10 cellular contexts compared by ENCODE assay signal in genomic region chr22:36462475-36462790, GRCh38. TPM values are rescaled to one million over a fixed set of nuclear protein-coding genes. Genes with fewer than 3 reads are reported as not detected.
DNase-seq lines count a peak whose midpoint lies in the region; ATAC-seq and TF ChIP-seq lines count a peak whose summit lies in the region.
"Had no signal": no experiment of that assay in that cellular context is flagged by ENCODE, and none has a peak within 500 bp of the region (broad histone marks: within the 10 kb centered on the region; RNA-seq: fewer than 3 reads in every experiment).

No MANE protein-coding gene starts in this region.

- WGBS in HUES64 = 72% methylated on average over 4 of the region's 4 CpGs
- WGBS in stomach, 5 donors = 49 to 76% (median 61%) methylated on average over 3 to 4 of the region's 4 CpGs

- no peak for TF ChIP-seq EP300 in stomach (IDR thresholded peaks at IDR 0.05)

- H3K9me3 ChIP-seq in HUES64 (ENCODE audit: insufficient read depth, low read depth, low read length) (no peaks in the 10 kb centered on the region), mucosa of stomach (ENCODE audit: control insufficient read depth, low read length) (no peaks in the 10 kb centered on the region), stomach (no peaks in the 10 kb centered on the region)

- intact Hi-C loops in stomach (cut with DNase I; ENCODE audit: low total_unique reads) = no loop called here

- CTCF ChIA-PET in activated naive CD4-positive, alpha-beta T cell treated with anti-CD3 and anti-CD28 coated beads, Interleukin-2, amount 10 ng/mL, durations not matched to agents 7 days and 5 days (lab: Charles Lee) = interaction anchor here (0.6 to 0.8 kb wide), 2 partner anchors 8 to 186 kb away, joined by 3 to 4 read pairs; no protein-coding TSS in a partner anchor

- H3K36me3 Mint-ChIP-seq in chondrocyte (ENCODE audit: low read depth) = no peaks in the 10 kb centered on the region
- peaks cover 9% of the 10 kb centered on the region for H3K36me3 Mint-ChIP-seq in activated naive CD4-positive, alpha-beta T cell treated with anti-CD3 and anti-CD28 coated beads, Interleukin-2, amount 10 ng/mL, durations not matched to agents 7 days and 5 days

- H3K27ac ChIP-seq in HUES64 (ENCODE audit: low read depth, low read length) = peak overlapping the region; percentile 0; the same call in 1 of the 2 replicates
- H3K27ac ChIP-seq in stomach = peak overlapping the region; percentile 16 to 94 (median 79)

- H3K27me3 Mint-ChIP-seq in chondrocyte (ENCODE audit: low read depth) = no peaks in the 10 kb centered on the region
- H3K27me3 Mint-ChIP-seq in activated naive CD4-positive, alpha-beta T cell treated with anti-CD3 and anti-CD28 coated beads, Interleukin-2, amount 10 ng/mL, durations not matched to agents 7 days and 5 days = peaks cover 4% of the 10 kb centered on the region

- H3K27me3 ChIP-seq in HUES64 (ENCODE audit: insufficient read depth, low read length) = no peaks in the 10 kb centered on the region
- H3K27me3 ChIP-seq in mucosa of stomach (ENCODE audit: control insufficient read depth, insufficient read depth, low read length) = no peaks in the 10 kb centered on the region
- no peaks in the 10 kb centered on the region for H3K27me3 ChIP-seq in stomach

- H3K9me3 Mint-ChIP-seq in chondrocyte (ENCODE audit: low read depth) = no peaks in the 10 kb centered on the region
- H3K9me3 Mint-ChIP-seq in activated naive CD4-positive, alpha-beta T cell treated with anti-CD3 and anti-CD28 coated beads, Interleukin-2, amount 10 ng/mL, durations not matched to agents 7 days and 5 days = no peaks in the 10 kb centered on the region

- TF ChIP-seq CTCF in chondrocyte (IDR thresholded peaks at IDR 0.05) (no peak), stomach (IDR thresholded peaks at IDR 0.05) (no peak)

- no peak for TF ChIP-seq POLR2A in stomach (IDR thresholded peaks at IDR 0.05)

- ATAC-seq in GM21576 (IDR thresholded peaks at IDR 0.05; ENCODE audit: unreplicated experiment) = no peak

- H3K9ac ChIP-seq in HUES64 (ENCODE audit: low read depth, low read length) (peak overlapping the region; percentile 25; the same call in 1 of the 2 replicates), mucosa of stomach (ENCODE audit: low read length) (peak overlapping the region; percentile 58)

- DNase-seq in chondrocyte (ENCODE audit: low spot score) (no peak), stomach (no peak), activated T-cell treated with anti-CD3 and anti-CD28 coated beads for 4 hours (no peak)
- no peak for DNase-seq in NK-92 treated with Interleukin-12 subunit alpha and Interleukin-12 subunit beta, amount 100 ng/mL, for 24 hours (lab: John Stamatoyannopoulos, UW)
- no peak for DNase-seq in activated naive CD4-positive, alpha-beta T cell treated with anti-CD3 and anti-CD28 coated beads, Interleukin-2, amount 10 ng/mL, durations not matched to agents 7 days and 5 days
- DNase-seq: cerebellar nuclear complex, NCI-H748 treated with DMSO at 0.1 percent for 48 hours had no signal

- H3K4me3 ChIP-seq in HUES64 (ENCODE audit: low read length) (no peak overlapping the region), mucosa of stomach (ENCODE audit: low read length) (no peak overlapping the region), stomach (no peak overlapping the region)

- H3K4me1 Mint-ChIP-seq in chondrocyte (ENCODE audit: low read depth) = peaks cover 66% of the 10 kb centered on the region
- H3K4me1 Mint-ChIP-seq in activated naive CD4-positive, alpha-beta T cell treated with anti-CD3 and anti-CD28 coated beads, Interleukin-2, amount 10 ng/mL, durations not matched to agents 7 days and 5 days = peaks cover 27% of the 10 kb centered on the region

- peak overlapping the region; percentile 27 for H3K4me3 Mint-ChIP-seq in chondrocyte (ENCODE audit: unreplicated experiment)
- no peak overlapping the region for H3K4me3 Mint-ChIP-seq in activated naive CD4-positive, alpha-beta T cell treated with anti-CD3 and anti-CD28 coated beads, Interleukin-2, amount 10 ng/mL, durations not matched to agents 7 days and 5 days

- peaks cover 19% of the 10 kb centered on the region for H3K4me1 ChIP-seq in HUES64 (ENCODE audit: insufficient read depth, low read length)
- H3K4me1 ChIP-seq in mucosa of stomach (ENCODE audit: control insufficient read depth, insufficient read depth, low read length) = peaks cover 55% of the 10 kb centered on the region
- H3K4me1 ChIP-seq in stomach = peaks cover 25 to 78% (median 50%) of the 10 kb centered on the region in 4 donors

- 0 out of 2 replicates have a peak, but pooled peaks cover 3% of the 10 kb centered on the region for H3K36me3 ChIP-seq in HUES64 (ENCODE audit: insufficient read depth, low read length)
- no peaks in the 10 kb centered on the region for H3K36me3 ChIP-seq in mucosa of stomach (ENCODE audit: control insufficient read depth, insufficient read depth, low read length)
- peaks cover 3 to 14% (median 10%) of the 10 kb centered on the region in 4 donors for H3K36me3 ChIP-seq in stomach

- peak overlapping the region; percentile 99 for H3K27ac Mint-ChIP-seq in chondrocyte (ENCODE audit: unreplicated experiment)
- H3K27ac Mint-ChIP-seq in activated naive CD4-positive, alpha-beta T cell treated with anti-CD3 and anti-CD28 coated beads, Interleukin-2, amount 10 ng/mL, durations not matched to agents 7 days and 5 days = no peak overlapping the region

RNA-seq across cellular contexts. Expression of gene TXN2, which starts 19.0 kb away (rescaled TPM):
- 50.6 TPM for polyA plus RNA-seq in HUES64 (2013, experiment 1 of 2)
- polyA plus RNA-seq in HUES64 (2013, experiment 2 of 2) = 59.2 TPM
- total RNA-seq in chondrocyte (45.7 to 54.9 TPM (median 48.5 TPM) in 3 replicates), stomach (100 to 1,000 TPM in 1 of 5 donors, 10 to 100 TPM in 3, 1 to 10 TPM in 1; 7.0 to 279 (median 43.7) TPM)
- 100 to 1,000 TPM in 2 of 3 donors, 10 to 100 TPM in 1; 86.8 to 144 (median 124) TPM for polyA plus RNA-seq in stomach

RNA-seq across cellular contexts. Expression of gene FOXRED2, which starts 44.4 kb away (rescaled TPM):
- 19.4 TPM for polyA plus RNA-seq in HUES64 (2013, experiment 1 of 2)
- polyA plus RNA-seq in HUES64 (2013, experiment 2 of 2) = 22.1 TPM
- total RNA-seq in chondrocyte = 21.0 to 23.1 TPM (median 23.0 TPM) in 3 replicates
- 10 to 100 TPM in 1 of 5 donors, 1 to 10 TPM in 4; 2.9 to 17.5 (median 6.5) TPM for total RNA-seq in stomach
- polyA plus RNA-seq in stomach = 1 to 10 TPM in 2 of 3 donors, under 1 TPM in 1; 0.76 to 2.5 (median 1.9) TPM
